13 cellular contexts compared by ENCODE assay signal in genomic region chr12:114671321-114671663, GRCh38. TPM values are rescaled to one million over a fixed set of nuclear protein-coding genes. Genes with fewer than 3 reads are reported as not detected.
DNase-seq lines count a peak whose midpoint lies in the region; ATAC-seq and TF ChIP-seq lines count a peak whose summit lies in the region.
"Had no signal": no experiment of that assay in that cellular context is flagged by ENCODE, and none has a peak within 500 bp of the region (broad histone marks: within the 10 kb centered on the region; RNA-seq: fewer than 3 reads in every experiment).

No MANE protein-coding gene starts in this region.

- no peak overlapping the region for H3K4me3 Mint-ChIP-seq in glutamatergic neuron (ENCODE audit: unreplicated experiment)
- H3K4me3 Mint-ChIP-seq in activated CD4-positive, alpha-beta T cell treated with anti-CD3 and anti-CD28 coated beads for 36 hours: no peak overlapping the region
- H3K4me3 Mint-ChIP-seq: activated CD4-positive, alpha-beta memory T cell treated with anti-CD3 and anti-CD28 coated beads for 36 hours; dendritic cell treated with granulocyte-macrophage colony-stimulating factor and Interleukin-4, amounts not matched to agents 40 ng/mL and 50 ng/mL, for 4 days had no signal

- TF ChIP-seq EP300 in transverse colon (IDR thresholded peaks at IDR 0.05; ENCODE audit: low read depth): no peak

- ATAC-seq in lower lobe of right lung: no peak
- ATAC-seq in activated CD4-positive, alpha-beta T cell treated with anti-CD3 and anti-CD28 coated beads for 36 hours: no peak

- peaks cover 54 to 62% of the 10 kb centered on the region in 2 donors for H3K4me1 ChIP-seq in adrenal gland (replicated peaks in 1 of 2)
- H3K4me1 ChIP-seq in lower lobe of right lung: peaks cover 8% of the 10 kb centered on the region
- H3K4me1 ChIP-seq in transverse colon: peaks cover 4 to 18% (median 6%) of the 10 kb centered on the region in 4 donors

- no peaks in the 10 kb centered on the region for H3K9me3 ChIP-seq in adrenal gland (replicated peaks in 1 of 3)
- H3K9me3 ChIP-seq in lower lobe of right lung: no peaks in the 10 kb centered on the region
- no peaks in the 10 kb centered on the region for H3K9me3 ChIP-seq in transverse colon

- peaks cover 11% of the 10 kb centered on the region for H3K9me3 Mint-ChIP-seq in glutamatergic neuron (ENCODE audit: unreplicated experiment)
- H3K9me3 Mint-ChIP-seq in activated CD4-positive, alpha-beta T cell treated with anti-CD3 and anti-CD28 coated beads for 36 hours (ENCODE audit: low read depth): no peaks in the 10 kb centered on the region
- H3K9me3 Mint-ChIP-seq: activated CD4-positive, alpha-beta memory T cell treated with anti-CD3 and anti-CD28 coated beads for 36 hours; dendritic cell treated with granulocyte-macrophage colony-stimulating factor and Interleukin-4, amounts not matched to agents 40 ng/mL and 50 ng/mL, for 4 days had no signal

- TF ChIP-seq POLR2A in adrenal gland (IDR thresholded peaks at IDR 0.05) (no peak), transverse colon (IDR thresholded peaks at IDR 0.05) (no peak)

- H3K27ac Mint-ChIP-seq in glutamatergic neuron (ENCODE audit: unreplicated experiment): no peak overlapping the region
- H3K27ac Mint-ChIP-seq in activated CD4-positive, alpha-beta T cell treated with anti-CD3 and anti-CD28 coated beads for 36 hours: no peak overlapping the region
- H3K27ac Mint-ChIP-seq: activated CD4-positive, alpha-beta memory T cell treated with anti-CD3 and anti-CD28 coated beads for 36 hours; CD4-positive, CD25-positive, alpha-beta regulatory T cell; dendritic cell treated with granulocyte-macrophage colony-stimulating factor and Interleukin-4, amounts not matched to agents 40 ng/mL and 50 ng/mL, for 4 days had no signal

- H3K4me1 Mint-ChIP-seq in glutamatergic neuron (ENCODE audit: low read depth, unreplicated experiment): peaks cover 7% of the 10 kb centered on the region
- H3K4me1 Mint-ChIP-seq in activated CD4-positive, alpha-beta T cell treated with anti-CD3 and anti-CD28 coated beads for 36 hours: no peaks in the 10 kb centered on the region

- CTCF ChIA-PET in activated CD4-positive, alpha-beta T cell treated with anti-CD3 and anti-CD28 coated beads for 36 hours (lab: Charles Lee): interaction anchor here (0.6 kb wide), 1 partner anchor 1797 kb away, joined by 4 read pairs; no protein-coding TSS in a partner anchor

- no peak for TF ChIP-seq CTCF in HFF-Myc (IDR thresholded peaks at IDR 0.05; ENCODE audit: low read depth, low read length, missing control alignments)
- no peak for TF ChIP-seq CTCF in adrenal gland (IDR thresholded peaks at IDR 0.05)
- TF ChIP-seq CTCF in lower lobe of right lung (IDR thresholded peaks at IDR 0.05): no peak
- no peak for TF ChIP-seq CTCF in transverse colon (IDR thresholded peaks at IDR 0.05)
- no peak for TF ChIP-seq CTCF in glutamatergic neuron (IDR thresholded peaks at IDR 0.05; ENCODE audit: partially characterized antibody, unreplicated experiment)

- H3K27me3 ChIP-seq in adrenal gland: no peaks in the 10 kb centered on the region
- H3K27me3 ChIP-seq in lower lobe of right lung (ENCODE audit: low read depth): peaks cover 71% of the 10 kb centered on the region
- peaks cover 66% of the 10 kb centered on the region for H3K27me3 ChIP-seq in transverse colon

- H3K27ac ChIP-seq in adrenal gland (peak overlapping the region; percentile 73 to 99 (median 93)), lower lobe of right lung (peak overlapping the region; percentile 84), transverse colon (peak overlapping the region; percentile 9 to 62 (median 29))

- peaks cover 0 to 50% of the 10 kb centered on the region in 2 donors for H3K36me3 ChIP-seq in adrenal gland (replicated peaks in 1 of 2)
- peaks cover 16% of the 10 kb centered on the region for H3K36me3 ChIP-seq in lower lobe of right lung
- H3K36me3 ChIP-seq in transverse colon: no peaks in the 10 kb centered on the region

- DNase-seq in HFF-Myc (ENCODE audit: extremely low read depth, low read depth) (no peak), adrenal gland (peak in 3 of 7 donors; percentile 41 to 43 (median 42)), lower lobe of right lung (no peak), transverse colon (no peak), inferior parietal cortex (ENCODE audit: extremely low spot score) (no peak), glutamatergic neuron (no peak)
- DNase-seq in activated CD4-positive, alpha-beta T cell treated with anti-CD3 and anti-CD28 coated beads for 36 hours: no peak
- DNase-seq: activated CD4-positive, alpha-beta memory T cell treated with anti-CD3 and anti-CD28 coated beads for 36 hours; CD4-positive, CD25-positive, alpha-beta regulatory T cell; DND-41; NCI-H2171; occipital lobe had no signal

- peaks cover 55% of the 10 kb centered on the region for H3K27me3 Mint-ChIP-seq in glutamatergic neuron (ENCODE audit: unreplicated experiment)
- peaks cover 72% of the 10 kb centered on the region for H3K27me3 Mint-ChIP-seq in activated CD4-positive, alpha-beta T cell treated with anti-CD3 and anti-CD28 coated beads for 36 hours

- POLR2A ChIA-PET in activated CD4-positive, alpha-beta T cell treated with anti-CD3 and anti-CD28 coated beads for 36 hours (lab: Charles Lee): no interaction called here

- 13 to 22% (median 18%) methylated on average over 8 of the region's 8 CpGs for WGBS in adrenal gland, 4 donors
- 50 to 70% methylated on average over 7 to 8 of the region's 8 CpGs for WGBS in transverse colon (ENCODE audit: low coverage in 1 of 2), 2 donors

- H3K4me3 ChIP-seq in HFF-Myc (replicated peaks; ENCODE audit: low read depth, low read length): peak overlapping the region; percentile 73
- peak overlapping the region in 2 of 4 donors; percentile 21 to 74 for H3K4me3 ChIP-seq in adrenal gland
- H3K4me3 ChIP-seq in lower lobe of right lung: peak overlapping the region; percentile 50
- H3K4me3 ChIP-seq in transverse colon: no peak overlapping the region

- in situ Hi-C loops in transverse colon (cut with MboI; ENCODE audit: low pct_ligation_motif_present in 1 of 4, low pct_unique_long_range_greater_than_20kb in 1 of 4, low sequenced_read_pairs in 3 of 4): no loop called here

- H3K36me3 Mint-ChIP-seq in glutamatergic neuron (ENCODE audit: unreplicated experiment): no peaks in the 10 kb centered on the region
- H3K36me3 Mint-ChIP-seq in activated CD4-positive, alpha-beta T cell treated with anti-CD3 and anti-CD28 coated beads for 36 hours (ENCODE audit: low read depth): no peaks in the 10 kb centered on the region
- H3K36me3 Mint-ChIP-seq: activated CD4-positive, alpha-beta memory T cell treated with anti-CD3 and anti-CD28 coated beads for 36 hours; CD4-positive, CD25-positive, alpha-beta regulatory T cell had no signal

- intact Hi-C loops in adrenal gland (cut with DNase I) (no loop called here), lower lobe of right lung (cut with DNase I) (loop anchor here (10.0 kb wide), 1 partner anchor 1084 kb away; no protein-coding TSS in a partner anchor), transverse colon (cut with DNase I; ENCODE audit: low total_unique reads) (no loop called here)
- intact Hi-C loops in activated CD4-positive, alpha-beta T cell treated with anti-CD3 and anti-CD28 coated beads for 36 hours (cut with DNase I, micrococcal nuclease): loop anchor here in 1 of 2 experiments (10.0 kb wide), 1 partner anchor 1206 kb away; no protein-coding TSS in a partner anchor

RNA-seq across cellular contexts. Expression of gene TBX3, which starts 12.7 kb away (rescaled TPM):
- total RNA-seq in adrenal gland (100 to 1,000 TPM; 273 to 602 (median 396) TPM), lower lobe of right lung (50.9 TPM), transverse colon (10 to 100 TPM in 1 of 4 donors, 1 to 10 TPM in 3; 2.8 to 11.9 (median 5.9) TPM), glutamatergic neuron (ENCODE audit: unreplicated experiment) (3.0 TPM)
- polyA plus RNA-seq in adrenal gland: 100 to 1,000 TPM; 172 to 216 (median 181) TPM
- not detected for total RNA-seq in activated CD4-positive, alpha-beta T cell treated with anti-CD3 and anti-CD28 coated beads for 36 hours
- total RNA-seq: activated CD4-positive, alpha-beta memory T cell treated with anti-CD3 and anti-CD28 coated beads for 36 hours; CD4-positive, CD25-positive, alpha-beta regulatory T cell had no signal
- polyA plus RNA-seq: CD4-positive, CD25-positive, alpha-beta regulatory T cell had no signal

Comparison
In these comparisons a context has a peak if more than half of its experiments do, and no peak if none do; other contexts are left out.
1. H3K4me3 ChIP-seq: peak in HFF-Myc (single experiment) and lower lobe of right lung (single experiment); none in transverse colon (0 of 4).
2. H3K27ac ChIP-seq: peak in every context shown above with its lines; median percentile 93 in adrenal gland; 84 in lower lobe of right lung; 29 in transverse colon.